Comparison of ENCODE assay signal across 8 cellular contexts in the genomic region with DNA sequence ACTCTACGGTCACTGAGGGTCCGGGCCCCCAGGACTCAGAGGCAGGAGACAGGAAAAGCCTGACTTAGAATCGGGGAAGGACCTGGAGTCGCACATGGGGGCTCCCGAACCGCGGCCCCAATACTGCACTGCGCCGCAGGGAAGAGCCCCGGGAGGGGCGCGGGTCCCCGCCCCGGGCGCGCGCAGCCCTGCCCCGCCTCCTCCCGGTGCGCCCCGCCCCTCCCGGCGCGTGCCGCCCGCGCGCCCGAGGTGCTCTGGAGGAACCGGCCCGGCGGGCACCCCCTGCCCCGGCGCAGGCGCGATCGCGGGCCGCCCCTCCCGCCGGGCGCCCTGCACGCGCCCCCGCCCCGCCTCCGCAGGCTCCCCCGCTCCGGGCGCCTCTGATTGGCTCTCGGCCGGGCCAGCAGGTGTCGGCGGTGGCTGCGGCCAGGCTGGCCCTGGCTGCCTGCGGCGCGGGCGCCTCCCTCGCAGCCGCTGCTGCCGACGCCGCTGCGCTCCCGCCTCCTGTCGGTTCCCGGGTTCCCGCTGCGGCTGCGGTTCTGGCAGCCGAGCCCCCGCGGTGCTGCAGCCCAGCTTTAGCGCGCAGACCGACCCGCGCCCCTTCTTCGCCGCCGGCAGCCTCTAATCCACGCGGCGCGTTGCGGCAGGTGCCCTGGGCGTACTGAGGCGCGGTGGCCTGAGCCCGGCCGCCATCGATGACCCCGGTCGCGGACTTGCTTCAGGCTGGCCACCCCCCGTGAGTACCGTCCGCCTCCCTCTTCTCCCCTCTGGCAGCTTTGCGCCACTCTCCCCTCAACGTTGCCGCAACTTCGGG. TPM values are rescaled to one million over a fixed set of nuclear protein-coding genes. Genes with fewer than 3 reads are reported as not detected.
A peak's percentile ranks its signal among the peaks of the same experiment; 100 is the strongest.
DNase-seq lines count a peak whose midpoint lies in the region; ATAC-seq and TF ChIP-seq lines count a peak whose summit lies in the region.

A gene (plus strand): TSS at position 429 of the 814 bp plus-strand sequence. CDS start 91,208 bp downstream, outside the sequence.

- no peak within 1 kb of the TSS for H3K27ac ChIP-seq in ACC112 (ENCODE audit: low read depth, low read length)

- H3K27me3 Mint-ChIP-seq in activated T-helper 2 cell treated with anti-CD3 and anti-CD28 coated beads, Interferon-gamma antibody, Interleukin-2, Interleukin-4, amounts not matched to agents 10 μg/mL and 5 μg/mL and 100 μg/mL, durations not matched to agents 14 hours and 24 hours and 36 hours (ENCODE audit: low read depth), result peaks cover 55% of the 10 kb centered on the region

- H3K79me2 ChIP-seq in ACC112 (ENCODE audit: control insufficient read depth, insufficient read depth, low read length, unreplicated experiment), result no peaks in the 10 kb centered on the region

- H3K27me3 ChIP-seq in ACC112 (ENCODE audit: insufficient read depth, low read length), result peaks cover 47% of the 10 kb centered on the region

- peaks cover 29% of the 10 kb centered on the region for H3K4me1 ChIP-seq in ACC112 (ENCODE audit: control insufficient read depth, insufficient read depth, low read length, unreplicated experiment)

- intact Hi-C loops in activated T-helper 2 cell treated with anti-CD3 and anti-CD28 coated beads, Interferon-gamma antibody, Interleukin-2, Interleukin-4, amounts not matched to agents 10 μg/mL and 5 μg/mL and 100 μg/mL, durations not matched to agents 14 hours and 24 hours and 36 hours (cut with micrococcal nuclease), result no loop called here
- intact Hi-C loops in left ventricle myocardium superior (cut with micrococcal nuclease), result no loop called here

- TF ChIP-seq CTCF in GM13976 (IDR thresholded peaks at IDR 0.05; ENCODE audit: borderline replicate concordance, control extremely low read depth, extremely low read depth, insufficient read depth, missing control alignments), result no peak

- no peaks in the 10 kb centered on the region for H3K36me3 Mint-ChIP-seq in activated T-helper 2 cell treated with anti-CD3 and anti-CD28 coated beads, Interferon-gamma antibody, Interleukin-2, Interleukin-4, amounts not matched to agents 10 μg/mL and 5 μg/mL and 100 μg/mL, durations not matched to agents 14 hours and 24 hours and 36 hours (ENCODE audit: low read depth)

- no peak within 1 kb of the TSS for H3K27ac Mint-ChIP-seq in activated T-helper 2 cell treated with anti-CD3 and anti-CD28 coated beads, Interferon-gamma antibody, Interleukin-2, Interleukin-4, amounts not matched to agents 10 μg/mL and 5 μg/mL and 100 μg/mL, durations not matched to agents 14 hours and 24 hours and 36 hours

- no peaks in the 10 kb centered on the region for H3K36me3 ChIP-seq in ACC112 (ENCODE audit: insufficient read depth, low read length)

- DNase-seq in GM13976 (ENCODE audit: low spot score), result peak; percentile 63
- DNase-seq in NCI-H2081 treated with DMSO at 0.1 percent for 48 hours (lab: John Stamatoyannopoulos, UW), result peak; percentile 50
- DNase-seq in activated T-helper 2 cell treated with anti-CD3 and anti-CD28 coated beads, Interferon-gamma antibody, Interleukin-2, Interleukin-4, amounts not matched to agents 10 μg/mL and 5 μg/mL and 100 μg/mL, durations not matched to agents 14 hours and 24 hours and 36 hours (ENCODE audit: low spot score), result no peak
- DNase-seq in left ventricle myocardium superior, result peak; percentile 79
- peak; percentile 37 for DNase-seq in pons (ENCODE audit: low spot score)
- no peak for DNase-seq in OCI-M2 (lab: John Stamatoyannopoulos, UW; ENCODE audit: unreplicated experiment)

- H3K4me3 ChIP-seq in ACC112 (ENCODE audit: low read depth, low read length), result peak within 1 kb of the TSS; percentile 76

- H3K9me3 Mint-ChIP-seq in activated T-helper 2 cell treated with anti-CD3 and anti-CD28 coated beads, Interferon-gamma antibody, Interleukin-2, Interleukin-4, amounts not matched to agents 10 μg/mL and 5 μg/mL and 100 μg/mL, durations not matched to agents 14 hours and 24 hours and 36 hours, result no peaks in the 10 kb centered on the region

- peaks cover 7% of the 10 kb centered on the region for H3K4me1 Mint-ChIP-seq in activated T-helper 2 cell treated with anti-CD3 and anti-CD28 coated beads, Interferon-gamma antibody, Interleukin-2, Interleukin-4, amounts not matched to agents 10 μg/mL and 5 μg/mL and 100 μg/mL, durations not matched to agents 14 hours and 24 hours and 36 hours (ENCODE audit: low read depth)

- in situ Hi-C loops in GM13976 (cut with MboI; ENCODE audit: low sequenced_read_pairs, unreplicated experiment), result no loop called here

- no peak within 1 kb of the TSS for H2AFZ ChIP-seq in ACC112 (ENCODE audit: low read length, unreplicated experiment)

- ATAC-seq in HG02840 (IDR thresholded peaks at IDR 0.05; ENCODE audit: low FRiP score, unreplicated experiment), result peak; percentile 59
- ATAC-seq in left ventricle myocardium superior, result peak; percentile 94

- H3K4me3 Mint-ChIP-seq in activated T-helper 2 cell treated with anti-CD3 and anti-CD28 coated beads, Interferon-gamma antibody, Interleukin-2, Interleukin-4, amounts not matched to agents 10 μg/mL and 5 μg/mL and 100 μg/mL, durations not matched to agents 14 hours and 24 hours and 36 hours (ENCODE audit: low read depth), result peak within 1 kb of the TSS; percentile 70

RNA-seq across cellular contexts. Expression of the gene that starts here (rescaled TPM):
- total RNA-seq in activated T-helper 2 cell treated with anti-CD3 and anti-CD28 coated beads, Interferon-gamma antibody, Interleukin-2, Interleukin-4, amounts not matched to agents 10 μg/mL and 5 μg/mL and 100 μg/mL, durations not matched to agents 14 hours and 24 hours and 36 hours, result not detected in 2 replicates
- total RNA-seq in left ventricle myocardium superior, result 0.84 TPM

Comparison
In these comparisons a context has a peak if more than half of its experiments do, and no peak if none do; other contexts are left out.
1. Peak in DNase-seq and ATAC-seq in left ventricle myocardium superior; RNA of the gene not detected or under 1 TPM.
2. DNase-seq: peak in GM13976 (single experiment), NCI-H2081 treated with DMSO at 0.1 percent for 48 hours (single experiment) and pons (single experiment); none in activated T-helper 2 cell treated with anti-CD3 and anti-CD28 coated beads, Interferon-gamma antibody, Interleukin-2, Interleukin-4, amounts not matched to agents 10 μg/mL and 5 μg/mL and 100 μg/mL, durations not matched to agents 14 hours and 24 hours and 36 hours (single experiment) and OCI-M2 (single experiment).